ENCODE assay signal across 16 cellular contexts in genomic region chr10:78432582-78432981, GRCh38.
DNase-seq lines count a peak whose midpoint lies in the region; ATAC-seq, FAIRE-seq and TF ChIP-seq lines count a peak whose summit lies in the region.
"Had no signal": no experiment of that assay in that cellular context is flagged by ENCODE, and none has a peak within 500 bp of the region (broad histone marks: within the 10 kb centered on the region; RNA-seq: fewer than 3 reads in every experiment).

No MANE protein-coding gene starts in this region.

- no peak overlapping the region for H4K8ac ChIP-seq in H1 (ENCODE audit: extremely low read depth, insufficient read depth, low read length)

- H3K36me3 Mint-ChIP-seq in mesothelial cell of epicardium = peaks cover 2% of the 10 kb centered on the region

- FAIRE-seq in HTR-8/SVneo (lab: Jason Lieb, UNC) (no peak), H1 (lab: Jason Lieb, UNC) (no peak)

- H2AFZ ChIP-seq in H1 (ENCODE audit: low read length) = no peak overlapping the region
- no peak overlapping the region for H2AFZ ChIP-seq in PC-9
- H2AFZ ChIP-seq: GM23248 had no signal

- H3K4me2 ChIP-seq in H1 (ENCODE audit: insufficient read depth in 1 of 2, low read depth in 2 of 2, low read length in 2 of 2) (no peak overlapping the region), PC-9 (no peak overlapping the region)

- 0 out of 2 replicates have a peak overlapping the region, but pooled peaks have one; percentile 13 for H3K18ac ChIP-seq in H1 (ENCODE audit: extremely low read depth, low read length)

- H3K9ac ChIP-seq in H1 (replicated peaks in 1 of 4; ENCODE audit: extremely low read depth in 1 of 4, low read depth in 3 of 4, low read length in 3 of 4) = no peak overlapping the region
- H3K9ac ChIP-seq: GM23248 had no signal

- H3K27ac ChIP-seq in AG04450 (ENCODE audit: low read depth, low read length) (no peak overlapping the region), H1 (ENCODE audit: low read depth, low read length) (no peak overlapping the region), left lung (no peak overlapping the region), PC-9 (no peak overlapping the region)
- H3K27ac ChIP-seq: GM23248 had no signal

- H2BK15ac ChIP-seq in H1 (ENCODE audit: low read length) = no peak overlapping the region; the same call in 1 of the 2 replicates

- H2BK120ac ChIP-seq in H1 (replicated peaks; ENCODE audit: low read depth, low read length) = no peak overlapping the region

- H3K4me3 ChIP-seq in AG04450 (ENCODE audit: low read depth, low read length) (no peak overlapping the region), H1 (ENCODE audit: extremely low read depth in 1 of 4, insufficient read depth in 2 of 4, low read depth in 3 of 4, low read length in 4 of 4) (no peak overlapping the region), left lung (no peak overlapping the region), PC-9 (no peak overlapping the region)
- H3K4me3 ChIP-seq: GM23248, thoracic aorta had no signal

- no peak for ATAC-seq in HG02970 (IDR thresholded peaks at IDR 0.05; ENCODE audit: low FRiP score, unreplicated experiment)
- no peak for ATAC-seq in left lung

- CTCF ChIA-PET in AG04450 (lab: Charles Lee) (no interaction called here), H1 (lab: Charles Lee; ENCODE audit: partially characterized antibody) (interaction anchor here (1.0 to 2.2 kb wide), 10 partner anchors 8 to 328 kb away, joined by 3 to 7 read pairs (median 4); no protein-coding TSS in a partner anchor), PC-9 (lab: Charles Lee) (no interaction called here)

- TF ChIP-seq CTCF in AG04450 (IDR thresholded peaks at IDR 0.05; ENCODE audit: low read depth, low read length) = peak; percentile 15; the same call in 1 of the 2 replicates
- TF ChIP-seq CTCF in H1 (IDR thresholded peaks at IDR 0.05; ENCODE audit: control extremely low read depth in 1 of 3, insufficient read depth in 1 of 3, low read depth in 1 of 3, low read length in 3 of 3) = peak in 1 of 3 experiments; percentile 9; a peak in 2 of 4 replicates
- no peak for TF ChIP-seq CTCF in mesothelial cell of epicardium (IDR thresholded peaks at IDR 0.05; ENCODE audit: unreplicated experiment)
- no peak for TF ChIP-seq CTCF in left lung (IDR thresholded peaks at IDR 0.05)
- no peak for TF ChIP-seq CTCF in PC-9 (conservative IDR thresholded peaks at IDR 0.05)

- no peak overlapping the region for H2BK5ac ChIP-seq in H1 (ENCODE audit: low read depth, low read length)

- TF ChIP-seq POLR2A in H1 (IDR thresholded peaks at IDR 0.05; ENCODE audit: control extremely low read depth in 1 of 2, low read depth in 2 of 2, low read length in 2 of 2) = no peak

- H3K79me2 ChIP-seq in H1 (ENCODE audit: control insufficient read depth in 1 of 2, insufficient read depth in 2 of 2, low read length in 2 of 2) (no peaks in the 10 kb centered on the region), PC-9 (ENCODE audit: low read depth) (no peaks in the 10 kb centered on the region)

- TF ChIP-seq EP300 in H1 (IDR thresholded peaks at IDR 0.05; ENCODE audit: borderline replicate concordance in 1 of 2, low read depth in 2 of 2, low read length in 2 of 2) = no peak

- 73% methylated on average over 2 of the region's 2 CpGs; no CpG with 5 or more reads in 1 of the 2 experiments for WGBS in H1 (ENCODE audit: extremely low coverage in 1 of 2, insufficient coverage in 1 of 2, insufficient read length in 1 of 2, insufficient replicate concordance in 2 of 2, low coverage in 1 of 2, low lambda C conversion rate in 2 of 2, missing lambda C conversion rate in 1 of 2), 2 experiments

- DNase-seq in AG04450 (ENCODE audit: low read depth, low spot score) = no peak
- DNase-seq in HTR-8/SVneo (ENCODE audit: insufficient read length, low spot score) = peak; percentile 14
- DNase-seq in H1 (ENCODE audit: low read depth in 1 of 2, low spot score in 2 of 2) = no peak
- DNase-seq in mesothelial cell of epicardium (ENCODE audit: low spot score in 2 of 2, unreplicated experiment in 2 of 2) = no peak
- no peak for DNase-seq in hepatic stellate cell (ENCODE audit: low spot score)
- no peak for DNase-seq in left lung
- no peak for DNase-seq in PC-9
- DNase-seq: activated CD4-positive, CD25-positive, alpha-beta regulatory T cell treated with anti-CD3 and anti-CD28 coated beads, Interleukin-2, amount 50 U/mL, for 72 hours; activated effector memory CD4-positive, alpha-beta T cell treated with Interleukin-2 at 50 U/mL for 16 hours; GM23248; posterior cingulate gyrus; SHP77 had no signal

- POLR2A ChIA-PET in AG04450 (lab: Yijun Ruan, JAX) = no interaction called here
- POLR2A ChIA-PET in H1 (lab: Charles Lee; ENCODE audit: partially characterized antibody) = no interaction called here
- POLR2A ChIA-PET in PC-9 (lab: Charles Lee; ENCODE audit: unreplicated experiment) = no interaction called here

- intact Hi-C loops in left lung (cut with DNase I) (no loop called here), PC-9 (cut with micrococcal nuclease; ENCODE audit: unreplicated experiment) (loop anchor here (5.0 to 10.0 kb wide), 2 partner anchors 222 to 765 kb away; no protein-coding TSS in a partner anchor)

- peak overlapping the region; percentile 32 for H3K27ac Mint-ChIP-seq in mesothelial cell of epicardium
- H3K27ac Mint-ChIP-seq: B cell had no signal

- H3K27me3 Mint-ChIP-seq in mesothelial cell of epicardium (ENCODE audit: low read depth) = no peaks in the 10 kb centered on the region

- H3K79me1 ChIP-seq in H1 (ENCODE audit: low read depth, low read length) = no peaks in the 10 kb centered on the region

- no peak overlapping the region for H4K91ac ChIP-seq in H1 (replicated peaks; ENCODE audit: insufficient read length, low read length)

- H3K23me2 ChIP-seq in H1 (ENCODE audit: low read depth, low read length) = no peaks in the 10 kb centered on the region

- no peaks in the 10 kb centered on the region for H3F3A ChIP-seq in PC-9 (ENCODE audit: insufficient read depth, low read depth)

- no peak overlapping the region for H2BK20ac ChIP-seq in H1 (ENCODE audit: low read length)

- no peaks in the 10 kb centered on the region for H3K36me3 ChIP-seq in H1 (ENCODE audit: control insufficient read depth in 2 of 4, insufficient read depth in 4 of 4, low read length in 3 of 4)
- H3K36me3 ChIP-seq in left lung = no peaks in the 10 kb centered on the region
- no peaks in the 10 kb centered on the region for H3K36me3 ChIP-seq in PC-9 (ENCODE audit: low read depth)
- H3K36me3 ChIP-seq: thoracic aorta had no signal

- H3K9me3 Mint-ChIP-seq in mesothelial cell of epicardium = peaks cover 13% of the 10 kb centered on the region
- H3K9me3 Mint-ChIP-seq: central memory CD8-positive, alpha-beta T cell had no signal

- H3K27me3 ChIP-seq in AG04450 (ENCODE audit: control insufficient read depth, insufficient read depth, low read length) = peaks cover 32% of the 10 kb centered on the region
- no peaks in the 10 kb centered on the region for H3K27me3 ChIP-seq in H1 (replicated peaks in 1 of 4; ENCODE audit: control insufficient read depth in 3 of 4, extremely low read depth in 1 of 4, insufficient read depth in 3 of 4, low read length in 3 of 4)
- H3K27me3 ChIP-seq in left lung = no peaks in the 10 kb centered on the region
- H3K27me3 ChIP-seq in PC-9 (ENCODE audit: insufficient read depth, low read depth) = peaks cover 18% of the 10 kb centered on the region; the same call in 1 of the 2 replicates

- no TSS peak for BruUV-seq in PC-9 (replicated peaks; lab: Mats Ljungman, UMichigan)

- no peaks in the 10 kb centered on the region for H3K9me2 ChIP-seq in PC-9 (ENCODE audit: insufficient read depth)

- H2BK12ac ChIP-seq in H1 (ENCODE audit: low read depth, low read length) = no peak overlapping the region

- H3K4ac ChIP-seq in H1 (replicated peaks; ENCODE audit: insufficient read length, low read depth, low read length) = no peak overlapping the region

- H4K20me1 ChIP-seq in H1 (replicated peaks in 1 of 2; ENCODE audit: control insufficient read depth in 1 of 2, insufficient read depth in 2 of 2, low read length in 2 of 2) = no peaks in the 10 kb centered on the region
- no peaks in the 10 kb centered on the region for H4K20me1 ChIP-seq in PC-9 (ENCODE audit: insufficient read depth)

- H2AK5ac ChIP-seq in H1 (ENCODE audit: low read depth, low read length) = no peak overlapping the region

- no peak overlapping the region for H3K14ac ChIP-seq in H1 (ENCODE audit: insufficient read length)

- no peak overlapping the region for H3K4me3 Mint-ChIP-seq in mesothelial cell of epicardium
- H3K4me3 Mint-ChIP-seq: B cell; central memory CD8-positive, alpha-beta T cell had no signal

- peak; percentile 52 to 57 for TF ChIP-seq RAD21 in H1 (IDR thresholded peaks at IDR 0.05 in 1 of 2, conservative IDR thresholded peaks at IDR 0.05 in 1 of 2; ENCODE audit: low read depth in 2 of 2, low read length in 2 of 2)

- H3K9me3 ChIP-seq in AG04450 (ENCODE audit: control insufficient read depth, insufficient read depth, low read length) = no peaks in the 10 kb centered on the region
- H3K9me3 ChIP-seq in H1 (ENCODE audit: insufficient read depth in 2 of 2, low read depth in 1 of 2, low read length in 1 of 2) = no peaks in the 10 kb centered on the region
- H3K9me3 ChIP-seq in left lung = no peaks in the 10 kb centered on the region
- no peaks in the 10 kb centered on the region for H3K9me3 ChIP-seq in PC-9 (ENCODE audit: insufficient read depth, low read depth)
- H3K9me3 ChIP-seq: thoracic aorta had no signal

- H3K23ac ChIP-seq in H1 (ENCODE audit: insufficient read length) = no peak overlapping the region

- H3K4me1 ChIP-seq in H1 (replicated peaks in 1 of 4; ENCODE audit: control insufficient read depth in 3 of 4, insufficient read depth in 4 of 4, low read length in 3 of 4) (no peaks in the 10 kb centered on the region; a peak in 1 of 7 replicates), left lung (no peaks in the 10 kb centered on the region), PC-9 (replicated peaks; ENCODE audit: insufficient read depth) (0 out of 2 replicates have a peak, but pooled peaks cover 4% of the 10 kb centered on the region)

- H4K5ac ChIP-seq in H1 (ENCODE audit: insufficient read length, low read depth, low read length) = no peak overlapping the region

- H3K56ac ChIP-seq in H1 (replicated peaks; ENCODE audit: insufficient read length, low read depth, low read length) = no peak overlapping the region

- peaks cover 38% of the 10 kb centered on the region for H3K4me1 Mint-ChIP-seq in mesothelial cell of epicardium
- H3K4me1 Mint-ChIP-seq: B cell; central memory CD8-positive, alpha-beta T cell had no signal

TF ChIP-seq in H1, 55 proteins besides CTCF, POLR2A, EP300 and RAD21 (continues in another document):
- no peak for TF ChIP-seq E2F6 (IDR thresholded peaks at IDR 0.05)
- TF ChIP-seq ASH2L (IDR thresholded peaks at IDR 0.05; ENCODE audit: low read length) = no peak
- TF ChIP-seq GTF2F1 (IDR thresholded peaks at IDR 0.05; ENCODE audit: borderline replicate concordance, low read depth, low read length) = no peak
- no peak for TF ChIP-seq BCL11A (IDR thresholded peaks at IDR 0.05; ENCODE audit: low read depth in 2 of 2, low read length in 2 of 2)
- TF ChIP-seq MAFK (IDR thresholded peaks at IDR 0.05; ENCODE audit: low read depth, low read length) = no peak
